In genomic region chr4:115454228-115454627, GRCh38 we compare ENCODE assay signal across 19 cellular contexts.
"Had no signal": no experiment of that assay in that cellular context is flagged by ENCODE, and none has a peak within 500 bp of the region (broad histone marks: within the 10 kb centered on the region; RNA-seq: fewer than 3 reads in every experiment).

No MANE protein-coding gene starts in this region.

- H3K27me3 ChIP-seq: ovary, right atrium auricular region, tibial nerve had no signal

- DNase-seq: activated CD4-positive, alpha-beta memory T cell treated with anti-CD3 and anti-CD28 coated beads for 36 hours; activated CD4-positive, alpha-beta T cell treated with anti-CD3 and anti-CD28 coated beads for 48 hours; activated effector memory CD4-positive, alpha-beta T cell treated with Interleukin-2 at 50 U/mL for 16 hours; activated naive CD4-positive, alpha-beta T cell treated with anti-CD3 and anti-CD28 coated beads, Interleukin-2, amount 10 ng/mL, durations not matched to agents 7 days and 5 days; activated T-cell treated with anti-CD3 and anti-CD28 coated beads, Interleukin-2, amount 50 U/mL, for 72 hours; amygdala; cerebellar nuclear complex; foreskin fibroblast; immature natural killer cell; naive B cell; ovary; stimulated activated CD4-positive, alpha-beta T cell treated with anti-CD3 and anti-CD28 coated beads, Interleukin-4, amount 100 ng/mL, for 24 hours; stimulated activated naive CD4-positive, alpha-beta T cell treated with Interleukin-2 at 50 U/mL for 16 hours; SW 1271; T-helper 17 cell had no signal

- H3K4me3 Mint-ChIP-seq: activated CD4-positive, alpha-beta memory T cell treated with anti-CD3 and anti-CD28 coated beads for 36 hours; activated naive CD4-positive, alpha-beta T cell treated with anti-CD3 and anti-CD28 coated beads, Interleukin-2, amount 10 ng/mL, durations not matched to agents 7 days and 5 days; activated T-cell treated with anti-CD3 and anti-CD28 coated beads, Interleukin-2, amount 50 U/mL, for 72 hours; immature natural killer cell; naive B cell; T-helper 17 cell had no signal

- H3K4me1 Mint-ChIP-seq: activated naive CD4-positive, alpha-beta T cell treated with anti-CD3 and anti-CD28 coated beads, Interleukin-2, amount 10 ng/mL, durations not matched to agents 7 days and 5 days; immature natural killer cell; naive B cell; T-helper 17 cell had no signal

- H3K9me3 ChIP-seq: ovary, prostate gland, right atrium auricular region had no signal

- H3K27me3 Mint-ChIP-seq: activated CD4-positive, alpha-beta memory T cell treated with anti-CD3 and anti-CD28 coated beads for 36 hours; activated naive CD4-positive, alpha-beta T cell treated with anti-CD3 and anti-CD28 coated beads, Interleukin-2, amount 10 ng/mL, durations not matched to agents 7 days and 5 days; naive B cell; T-helper 17 cell had no signal

- H3K36me3 Mint-ChIP-seq: activated CD4-positive, alpha-beta memory T cell treated with anti-CD3 and anti-CD28 coated beads for 36 hours; activated naive CD4-positive, alpha-beta T cell treated with anti-CD3 and anti-CD28 coated beads, Interleukin-2, amount 10 ng/mL, durations not matched to agents 7 days and 5 days; immature natural killer cell; naive B cell had no signal

- ATAC-seq: activated T-cell treated with anti-CD3 and anti-CD28 coated beads, Interleukin-2, amount 50 U/mL, for 72 hours; left lobe of liver; T-helper 17 cell had no signal

- H3K27ac ChIP-seq: ovary, prostate gland, right atrium auricular region, tibial nerve had no signal

- H3K9me3 Mint-ChIP-seq: activated CD4-positive, alpha-beta memory T cell treated with anti-CD3 and anti-CD28 coated beads for 36 hours had no signal

- H3K27ac Mint-ChIP-seq: activated CD4-positive, alpha-beta memory T cell treated with anti-CD3 and anti-CD28 coated beads for 36 hours; activated naive CD4-positive, alpha-beta T cell treated with anti-CD3 and anti-CD28 coated beads, Interleukin-2, amount 10 ng/mL, durations not matched to agents 7 days and 5 days; activated T-cell treated with anti-CD3 and anti-CD28 coated beads, Interleukin-2, amount 50 U/mL, for 72 hours; immature natural killer cell; naive B cell; T-helper 17 cell had no signal

- H3K4me3 ChIP-seq: ovary, prostate gland, right atrium auricular region, tibial nerve had no signal

- H3K36me3 ChIP-seq: ovary, prostate gland, right atrium auricular region, tibial nerve had no signal

- H3K4me1 ChIP-seq: prostate gland, right atrium auricular region, tibial nerve had no signal
